1 cellular context compared by ENCODE assay signal in the genomic region with DNA sequence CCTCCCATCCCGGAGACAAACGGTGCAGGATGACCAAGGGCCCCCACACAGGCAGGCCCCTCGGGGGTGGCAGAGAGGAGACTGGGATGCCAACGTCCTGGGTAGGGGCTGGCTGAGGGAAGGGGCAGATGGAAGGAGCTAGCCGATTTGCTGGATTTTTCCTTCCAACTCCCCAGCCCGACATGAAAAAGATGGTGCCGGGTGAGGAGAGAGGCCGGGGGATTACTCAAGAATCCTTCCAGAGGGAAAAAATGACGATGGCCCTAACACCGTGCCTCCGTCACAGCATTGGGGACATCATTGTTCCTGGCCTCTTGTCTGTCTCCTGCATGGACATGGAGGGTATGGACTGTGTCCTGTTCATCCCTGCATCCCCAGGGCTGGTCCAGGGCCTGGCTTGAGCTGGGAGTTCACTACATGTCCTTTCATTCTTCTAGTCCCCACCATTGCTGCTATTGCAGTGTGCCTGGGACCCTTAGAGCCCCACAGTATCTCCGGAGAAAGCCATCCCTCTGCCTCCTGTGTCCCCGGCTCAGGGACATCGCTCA.
TF ChIP-seq lines count a peak whose summit lies in the region.

No MANE protein-coding gene starts in this region.

TF ChIP-seq in H1, 55 proteins besides CTCF, POLR2A, EP300 and RAD21 (continued from another document):
- TF ChIP-seq KDM1A (IDR thresholded peaks at IDR 0.05; ENCODE audit: borderline replicate concordance, low read length) = no peak
- TF ChIP-seq BACH1 (IDR thresholded peaks at IDR 0.05; ENCODE audit: low read length) = no peak
- TF ChIP-seq KDM4A (IDR thresholded peaks at IDR 0.05; ENCODE audit: low read depth, low read length, severe bottlenecking) = no peak
- TF ChIP-seq CHD7 (IDR thresholded peaks at IDR 0.05; ENCODE audit: insufficient replicate concordance, low read length) = no peak
- no peak for TF ChIP-seq RNF2 (IDR thresholded peaks at IDR 0.05; ENCODE audit: borderline replicate concordance, low read depth, low read length, missing control alignments, poor library complexity, severe bottlenecking)
- no peak for TF ChIP-seq ZNF274 (IDR thresholded peaks at IDR 0.05; ENCODE audit: borderline replicate concordance, extremely low read depth, low read length)
- TF ChIP-seq NANOG (IDR thresholded peaks at IDR 0.05; ENCODE audit: insufficient read depth, low read depth, low read length, poor library complexity, severe bottlenecking) = no peak
